ENCODE assay signal across 33 cellular contexts in genomic region chr10:113578766-113579165, GRCh38. TPM values are rescaled to one million over a fixed set of nuclear protein-coding genes. Genes with fewer than 3 reads are reported as not detected.
"Had no signal": no experiment of that assay in that cellular context is flagged by ENCODE, and none has a peak within 500 bp of the region (broad histone marks: within the 10 kb centered on the region; RNA-seq: fewer than 3 reads in every experiment).

No MANE protein-coding gene starts in this region.

- H3K27ac ChIP-seq: neutrophil, pancreas, prostate gland, right lobe of liver, sigmoid colon, spleen, suprapubic skin, testis, tibial artery, transverse colon, upper lobe of right lung, uterus had no signal

- H3K4me1 ChIP-seq: pancreas, prostate gland, right lobe of liver, sigmoid colon, spleen, suprapubic skin, testis, tibial artery, transverse colon, upper lobe of right lung, uterus had no signal

- H3K36me3 ChIP-seq: neutrophil, prostate gland, sigmoid colon, spleen, suprapubic skin, tibial artery, transverse colon, upper lobe of right lung, uterus had no signal

- H3K4me3 ChIP-seq: pancreas, prostate gland, right lobe of liver, sigmoid colon, spleen, suprapubic skin, testis, tibial artery, transverse colon, upper lobe of right lung, uterus had no signal

- H3K27me3 ChIP-seq: pancreas, right lobe of liver, sigmoid colon, testis, tibial artery, upper lobe of right lung, uterus had no signal

- H3K9me3 ChIP-seq: neutrophil, pancreas, prostate gland, right lobe of liver, sigmoid colon, spleen, suprapubic skin, testis, tibial artery, transverse colon, upper lobe of right lung, uterus had no signal

- DNase-seq: naive B cell; naive thymus-derived CD8-positive, alpha-beta T cell; nephron progenitor cell; nucleus accumbens; pancreas; right cardiac atrium; right lobe of liver; sigmoid colon; small intestine; spleen; stimulated activated CD4-positive, alpha-beta T cell treated with anti-CD3 and anti-CD28 coated beads, Interleukin-12 subunit alpha, Interleukin-12 subunit beta, amount 100 ng/mL, for 4 hours; stimulated activated CD4-positive, alpha-beta T cell treated with anti-CD3 and anti-CD28 coated beads, Interleukin-1b, Interleukin-23, amount 100 ng/mL, for 48 hours; stimulated activated CD4-positive, alpha-beta T cell treated with anti-CD3 and anti-CD28 coated beads, Interleukin-4, amount 100 ng/mL, for 1 hour; stimulated activated CD4-positive, alpha-beta T cell treated with anti-CD3 and anti-CD28 coated beads, Interleukin-4, amount 100 ng/mL, for 4 hours; stimulated activated CD8-positive, alpha-beta memory T cell treated with anti-CD3 and anti-CD28 coated beads, Interleukin-4, amount 100 ng/mL, for 48 hours; stimulated activated naive CD4-positive, alpha-beta T cell; stimulated activated naive CD8-positive, alpha-beta T cell treated with anti-CD3 and anti-CD28 coated beads, Interleukin-15, amount 100 ng/mL, for 72 hours; stimulated activated naive CD8-positive, alpha-beta T cell treated with anti-CD3 and anti-CD28 coated beads, Interleukin-15, Interleukin-2, amounts not matched to agents 100 U/mL and 50 U/mL, for 24 hours; substantia nigra; testis; tibial artery; transverse colon; upper lobe of right lung; uterus had no signal

- ATAC-seq: naive thymus-derived CD8-positive, alpha-beta T cell; natural killer cell treated with Interleukin-12 subunit alpha and Interleukin-12 subunit beta and Interleukin-15 and Interleukin-18, amount 100 ng/mL, for 72 hours; pancreas; right cardiac atrium; right lobe of liver; stimulated activated memory B cell treated with anti-CD40 and anti-IgM and Interleukin-4, amounts not matched to agents 10 μg/mL and 1 μg/mL and 100 μg/mL, for 72 hours; stimulated activated naive CD8-positive, alpha-beta T cell treated with anti-CD3 and anti-CD28 coated beads, Interleukin-15, amount 100 ng/mL, for 72 hours; stimulated activated naive CD8-positive, alpha-beta T cell treated with anti-CD3 and anti-CD28 coated beads, Interleukin-15, Interleukin-2, amounts not matched to agents 100 U/mL and 50 U/mL, for 24 hours; upper lobe of right lung had no signal

RNA-seq across cellular contexts. Expression of gene HABP2, which starts 25.9 kb away (rescaled TPM):
- total RNA-seq: naive thymus-derived CD8-positive, alpha-beta T cell; natural killer cell treated with Interleukin-12 subunit alpha and Interleukin-12 subunit beta and Interleukin-15 and Interleukin-18, amount 100 ng/mL, for 72 hours; neural crest cell; omental fat pad; posterior vena cava; sigmoid colon; spleen; transverse colon; urinary bladder had no signal
- polyA plus RNA-seq: naive thymus-derived CD8-positive, alpha-beta T cell; sigmoid colon; spleen had no signal
